18 cellular contexts compared by ENCODE assay signal in genomic region chr1:212471891-212472675, GRCh38.
"Had no signal": no experiment of that assay in that cellular context is flagged by ENCODE, and none has a peak within 500 bp of the region (broad histone marks: within the 10 kb centered on the region; RNA-seq: fewer than 3 reads in every experiment).

No MANE protein-coding gene starts in this region.

- H3K36me3 Mint-ChIP-seq: naive B cell, neural progenitor cell had no signal

- ATAC-seq: effector memory CD8-positive, alpha-beta T cell; gastrocnemius medialis; heart right ventricle; pancreas; right cardiac atrium had no signal

- H3K27me3 ChIP-seq: esophagus muscularis mucosa, gastrocnemius medialis, heart right ventricle, neural progenitor cell, pancreas, testis, tibial nerve had no signal

- H3K4me3 Mint-ChIP-seq: effector memory CD8-positive, alpha-beta T cell; naive B cell; neural progenitor cell had no signal

- H3K27ac ChIP-seq: epithelial cell of prostate, esophagus muscularis mucosa, gastrocnemius medialis, heart right ventricle, neural progenitor cell, pancreas, testis had no signal

- H3K9me3 ChIP-seq: esophagus muscularis mucosa, gastrocnemius medialis, heart right ventricle, pancreas, testis, tibial nerve had no signal

- H3K4me3 ChIP-seq: esophagus muscularis mucosa, gastrocnemius medialis, heart right ventricle, neural progenitor cell, pancreas, testis, tibial nerve had no signal

- H3K9me3 Mint-ChIP-seq: effector memory CD8-positive, alpha-beta T cell; naive B cell; neural progenitor cell had no signal

- H3K27ac Mint-ChIP-seq: effector memory CD8-positive, alpha-beta T cell; neural progenitor cell had no signal

- DNase-seq: effector memory CD8-positive, alpha-beta T cell; gastrocnemius medialis; heart right ventricle; hypothalamus; kidney glomerular epithelial cell; mesendoderm; naive B cell; occipital lobe; pancreas; right cardiac atrium; small intestine; stimulated activated CD4-positive, alpha-beta T cell treated with anti-CD3 and anti-CD28 coated beads, Interleukin-2, amount 100 ng/mL, for 48 hours; stimulated activated naive CD4-positive, alpha-beta T cell treated with Interleukin-2 at 50 U/mL for 16 hours; testis had no signal

- H3K36me3 ChIP-seq: esophagus muscularis mucosa, gastrocnemius medialis, heart right ventricle, neural progenitor cell, pancreas, tibial nerve had no signal

- H3K4me1 ChIP-seq: neural progenitor cell, pancreas, testis had no signal
